2 cellular contexts compared by ENCODE assay signal in the genomic region with DNA sequence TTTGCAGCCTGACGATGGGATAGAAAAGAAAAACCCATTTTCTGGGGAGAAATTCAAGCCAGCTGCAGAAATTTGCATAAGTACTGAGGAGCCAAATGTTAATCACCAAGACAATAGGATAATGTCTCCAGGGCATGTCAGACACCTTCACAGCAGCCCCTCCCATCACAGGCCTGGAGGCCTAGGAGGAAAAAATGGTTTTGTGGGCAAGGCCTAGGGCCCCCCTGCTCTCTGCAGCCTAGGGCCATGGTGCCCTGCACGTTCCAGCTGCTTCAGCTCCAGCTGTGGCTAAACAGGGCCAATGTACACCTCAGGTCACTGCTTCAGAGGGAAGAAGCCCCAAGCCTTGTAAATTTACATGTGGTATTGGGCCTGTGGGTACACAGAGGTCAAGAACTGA.
TF ChIP-seq lines count a peak whose summit lies in the region.

No MANE protein-coding gene starts in this region.

TF ChIP-seq in HEK293, 187 proteins besides CTCF, POLR2A, EP300 and RAD21 (continued from another document):
- no peak for TF ChIP-seq ZNF175 (tag by site-specific recombination; IDR thresholded peaks at IDR 0.05)
- TF ChIP-seq ZNF600 (tag by site-specific recombination; IDR thresholded peaks at IDR 0.05): no peak

TF ChIP-seq in K562, 482 proteins besides CTCF, POLR2A, EP300 and RAD21 (continued from another document):
- TF ChIP-seq MAFK (IDR thresholded peaks at IDR 0.05; ENCODE audit: low read length) (no peak), PCBP1 (IDR thresholded peaks at IDR 0.05; ENCODE audit: low read depth, low read length, poor library complexity, severe bottlenecking) (no peak)
TF ChIP-seq in K562: peak in this region for 1.
